Comparison of ENCODE assay signal across 2 cellular contexts in the genomic region with DNA sequence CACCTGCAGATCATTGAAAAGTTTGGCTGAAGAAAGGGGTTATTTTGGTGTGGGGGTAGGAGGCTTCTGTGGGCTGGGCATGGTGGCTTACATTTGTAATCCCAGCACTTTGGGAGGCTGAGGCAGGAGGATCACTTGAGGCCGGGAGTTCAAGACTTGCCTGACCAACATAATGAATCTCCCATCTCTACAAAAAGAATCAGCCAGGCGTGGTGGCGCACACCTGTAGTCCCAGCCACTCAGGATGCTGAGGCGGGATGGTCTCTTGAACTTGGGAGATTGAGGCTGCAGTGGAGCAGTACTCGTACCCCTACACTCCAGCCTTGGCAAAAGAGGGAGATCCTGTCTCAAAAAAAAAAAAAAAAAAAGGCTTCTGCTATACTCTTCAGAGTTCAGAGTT.
TF ChIP-seq lines count a peak whose summit lies in the region.

No MANE protein-coding gene starts in this region.

TF ChIP-seq in HCT116, 20 proteins besides CTCF, POLR2A, EP300 and RAD21:
- no peak for TF ChIP-seq SP1 (IDR thresholded peaks at IDR 0.05; ENCODE audit: low read depth)
- TF ChIP-seq POLR2AphosphoS5 (IDR thresholded peaks at IDR 0.05; ENCODE audit: low read depth, low read length) = peak; percentile 38; the same call in 1 of the 2 replicates

TF ChIP-seq in K562, 482 proteins besides CTCF, POLR2A, EP300 and RAD21:
- no peak for TF ChIP-seq HNRNPLL (IDR thresholded peaks at IDR 0.05; ENCODE audit: low read depth, low read length, poor library complexity, severe bottlenecking)
- TF ChIP-seq POLR2B (IDR thresholded peaks at IDR 0.05; ENCODE audit: low read depth, partially characterized antibody) = peak; percentile 15
- TF ChIP-seq ESRRA (IDR thresholded peaks at IDR 0.05; ENCODE audit: borderline replicate concordance, low read depth) = no peak
- TF ChIP-seq ELF4 (CRISPR knock-in tag; IDR thresholded peaks at IDR 0.05) = 0 out of 2 replicates have a peak, but pooled peaks have one; percentile 10
